Comparison of ENCODE assay signal across 2 cellular contexts in the genomic region with DNA sequence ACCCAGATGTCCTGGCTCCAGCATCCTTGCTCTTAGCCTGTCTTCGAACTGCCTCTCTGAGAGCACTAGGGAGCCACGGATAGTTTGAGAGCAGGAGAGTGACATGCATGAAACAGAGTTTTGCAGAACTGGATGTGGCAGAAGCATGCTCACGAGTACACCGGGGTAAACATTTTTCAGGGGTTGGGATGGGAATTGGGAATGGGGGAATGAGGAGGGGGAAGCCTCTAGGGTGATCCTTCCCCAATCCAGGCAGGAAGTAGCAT.
TF ChIP-seq lines count a peak whose summit lies in the region.

No MANE protein-coding gene starts in this region.

TF ChIP-seq in SK-N-SH, 30 proteins besides CTCF, POLR2A, EP300 and RAD21:
- TF ChIP-seq USF2 (IDR thresholded peaks at IDR 0.05; ENCODE audit: borderline replicate concordance, low read depth, low read length) (no peak), RCOR1 (IDR thresholded peaks at IDR 0.05; ENCODE audit: low read length) (0 out of 2 replicates have a peak, but pooled peaks have one; percentile 36)

TF ChIP-seq in SK-N-SH treated with all-trans-retinoic acid at 6 μM for 48 hours, 23 proteins besides CTCF, POLR2A, EP300 and RAD21:
- no peak for TF ChIP-seq ZNF8 (CRISPR knock-in tag; IDR thresholded peaks at IDR 0.05)
- no peak for TF ChIP-seq ZFP30 (CRISPR knock-in tag; IDR thresholded peaks at IDR 0.05)
- TF ChIP-seq OSR1 (CRISPR knock-in tag; IDR thresholded peaks at IDR 0.05) = no peak
- TF ChIP-seq BACH2 (CRISPR knock-in tag; IDR thresholded peaks at IDR 0.05; ENCODE audit: borderline replicate concordance) = no peak
- no peak for TF ChIP-seq ZFP3 (CRISPR knock-in tag; IDR thresholded peaks at IDR 0.05)
- TF ChIP-seq ESRRG (CRISPR knock-in tag; IDR thresholded peaks at IDR 0.05) = no peak
- no peak for TF ChIP-seq RARB (CRISPR knock-in tag; IDR thresholded peaks at IDR 0.05)
- no peak for TF ChIP-seq ARNTL (CRISPR knock-in tag; IDR thresholded peaks at IDR 0.05; ENCODE audit: borderline replicate concordance, low read depth)
- no peak for TF ChIP-seq ISL1 (CRISPR knock-in tag; IDR thresholded peaks at IDR 0.05)
- TF ChIP-seq TSHZ2 (CRISPR knock-in tag; IDR thresholded peaks at IDR 0.05) = no peak
- no peak for TF ChIP-seq CSDC2 (CRISPR knock-in tag; IDR thresholded peaks at IDR 0.05)
- TF ChIP-seq TCF4 (CRISPR knock-in tag; IDR thresholded peaks at IDR 0.05; ENCODE audit: borderline replicate concordance) = no peak
